8 cellular contexts compared by ENCODE assay signal in genomic region chr15:90387534-90388461, GRCh38. TPM values are rescaled to one million over a fixed set of nuclear protein-coding genes. Genes with fewer than 3 reads are reported as not detected.
DNase-seq lines count a peak whose midpoint lies in the region; ATAC-seq and TF ChIP-seq lines count a peak whose summit lies in the region.

Gene IQGAP1 (plus strand): TSS chr15:90388242. CDS start chr15:90388342, 100 bp downstream.

- peaks cover 6% of the 10 kb centered on the region; the same call in 1 of the 2 replicates for H3F3A ChIP-seq in MM.1S (ENCODE audit: insufficient read depth, low read length)

- H3K4me3 ChIP-seq in HAP-1 (peak within 1 kb of the TSS; percentile 83), MM.1S (ENCODE audit: low read length) (peak within 1 kb of the TSS; percentile 95), neuron (ENCODE audit: low read length) (peak within 1 kb of the TSS; percentile 85), subcutaneous abdominal adipose tissue (ENCODE audit: low read depth in 1 of 5, low read length in 5 of 5) (peak within 1 kb of the TSS; percentile 81 to 93 (median 89))

- H4K20me1 ChIP-seq in MM.1S (ENCODE audit: insufficient read depth, low read length): no peaks in the 10 kb centered on the region

- H3K27ac ChIP-seq in MM.1S (ENCODE audit: low read length) (peak within 1 kb of the TSS; percentile 64; the same call in 1 of the 2 replicates), foreskin keratinocyte (peak within 1 kb of the TSS; percentile 98), subcutaneous abdominal adipose tissue (ENCODE audit: low read depth, low read length) (peak within 1 kb of the TSS; percentile 83)

- peak; percentile 96 for ATAC-seq in foreskin keratinocyte

- DNase-seq in HAP-1 (ENCODE audit: low spot score in 2 of 2): peak; percentile 99
- peak; percentile 98 for DNase-seq in MM.1S
- peak; percentile 81 for DNase-seq in SIG-M5 (lab: John Stamatoyannopoulos, UW)
- peak; percentile 93 for DNase-seq in activated gamma-delta T cell treated with Interleukin-2 at 50 U/mL for 16 hours
- DNase-seq in foreskin keratinocyte: peak; percentile 84 to 92

- no peaks in the 10 kb centered on the region for H3K9me3 ChIP-seq in ES-I3 (ENCODE audit: control insufficient read depth, insufficient read depth, low read length)
- 0 out of 2 replicates have a peak, but pooled peaks cover 3% of the 10 kb centered on the region for H3K9me3 ChIP-seq in HAP-1
- H3K9me3 ChIP-seq in MM.1S (replicated peaks; ENCODE audit: insufficient read depth, low read length): no peaks in the 10 kb centered on the region
- H3K9me3 ChIP-seq in neuron (ENCODE audit: low read length): no peaks in the 10 kb centered on the region
- no peaks in the 10 kb centered on the region for H3K9me3 ChIP-seq in subcutaneous abdominal adipose tissue (ENCODE audit: control insufficient read depth in 5 of 5, low read length in 5 of 5)

- H3K9me2 ChIP-seq in MM.1S (replicated peaks; ENCODE audit: insufficient read depth, low read length): no peaks in the 10 kb centered on the region

- in situ Hi-C loops in HAP-1 (cut with MboI; ENCODE audit: low sequenced_read_pairs): no loop called here

- peaks cover 44% of the 10 kb centered on the region for H3K79me2 ChIP-seq in MM.1S (ENCODE audit: low read length)

- TF ChIP-seq CTCF in MM.1S (IDR thresholded peaks at IDR 0.05; ENCODE audit: low read length) (no peak), foreskin keratinocyte (conservative IDR thresholded peaks at IDR 0.05) (no peak)

- H3K4me1 ChIP-seq in ES-I3 (ENCODE audit: insufficient read depth, low read length) (peaks cover 27% of the 10 kb centered on the region), HAP-1 (peaks cover 17% of the 10 kb centered on the region), MM.1S (ENCODE audit: low read length) (peaks cover 3% of the 10 kb centered on the region; the same call in 1 of the 2 replicates), foreskin keratinocyte (peaks cover 14% of the 10 kb centered on the region), neuron (ENCODE audit: insufficient read depth, low read length) (peaks cover 12% of the 10 kb centered on the region), subcutaneous abdominal adipose tissue (ENCODE audit: control insufficient read depth in 5 of 5, insufficient read depth in 5 of 5, low read length in 5 of 5) (peaks cover 0 to 43% (median 41%) of the 10 kb centered on the region in 5 donors)

- H3K36me3 ChIP-seq in ES-I3 (ENCODE audit: insufficient read depth, low read length): peaks cover 10% of the 10 kb centered on the region; the same call in 1 of the 2 replicates
- H3K36me3 ChIP-seq in HAP-1 (replicated peaks): peaks cover 19% of the 10 kb centered on the region
- 0 out of 2 replicates have a peak, but pooled peaks cover 6% of the 10 kb centered on the region for H3K36me3 ChIP-seq in MM.1S (replicated peaks; ENCODE audit: insufficient read depth, low read length)
- H3K36me3 ChIP-seq in neuron (ENCODE audit: insufficient read depth, low read length): peaks cover 21% of the 10 kb centered on the region
- H3K36me3 ChIP-seq in subcutaneous abdominal adipose tissue (ENCODE audit: control insufficient read depth in 5 of 5, insufficient read depth in 5 of 5, low read length in 5 of 5): peaks cover 5 to 18% (median 14%) of the 10 kb centered on the region in 5 donors

- peak within 1 kb of the TSS; percentile 96 for H3K4me2 ChIP-seq in MM.1S (ENCODE audit: low read depth, low read length)

- H2AFZ ChIP-seq in MM.1S (ENCODE audit: low read length): peak within 1 kb of the TSS; percentile 100
- H2AFZ ChIP-seq in neuron (ENCODE audit: low read depth, low read length): peak within 1 kb of the TSS; percentile 91

- H3K27me3 ChIP-seq in HAP-1 (ENCODE audit: low read depth) (no peaks in the 10 kb centered on the region), MM.1S (replicated peaks; ENCODE audit: insufficient read depth, low read length) (no peaks in the 10 kb centered on the region), foreskin keratinocyte (no peaks in the 10 kb centered on the region), neuron (ENCODE audit: insufficient read depth, low read length) (no peaks in the 10 kb centered on the region), subcutaneous abdominal adipose tissue (ENCODE audit: control insufficient read depth in 5 of 5, insufficient read depth in 4 of 5, low read length in 5 of 5) (no peaks in the 10 kb centered on the region)

- H3K9ac ChIP-seq in ES-I3 (ENCODE audit: low read depth, low read length): peak within 1 kb of the TSS; percentile 67
- peak within 1 kb of the TSS; percentile 95 for H3K9ac ChIP-seq in MM.1S (ENCODE audit: low read length)
- peak within 1 kb of the TSS; percentile 73 to 97 (median 92) for H3K9ac ChIP-seq in subcutaneous abdominal adipose tissue (ENCODE audit: low read length in 5 of 5)

RNA-seq across cellular contexts. Expression of gene IQGAP1, which starts in this region (rescaled TPM):
- total RNA-seq in foreskin keratinocyte: 268 and 290 TPM in 2 replicates
- polyA plus RNA-seq in foreskin keratinocyte: 99.5 and 102 TPM in 2 replicates

Comparison
In these comparisons a context has a peak if more than half of its experiments do, and no peak if none do; other contexts are left out.
1. Peak in every context shown above with its lines: DNase-seq, ATAC-seq, H3K4me3 ChIP-seq and H3K27ac ChIP-seq.